In genomic region chr2:176269319-176270099, GRCh38 we compare ENCODE assay signal across 8 cellular contexts. TPM values are rescaled to one million over a fixed set of nuclear protein-coding genes. Genes with fewer than 3 reads are reported as not detected.
DNase-seq lines count a peak whose midpoint lies in the region; ATAC-seq, FAIRE-seq and TF ChIP-seq lines count a peak whose summit lies in the region.

Gene MTX2, plus strand, starts transcription at chr2:176269442. Its CDS starts 188 bp downstream, at chr2:176269630.

- H4K20me1 ChIP-seq in keratinocyte (ENCODE audit: control insufficient read depth, extremely low read depth, insufficient read depth, low read length), result peaks cover 1% of the 10 kb centered on the region

- no peak for FAIRE-seq in keratinocyte (lab: Jason Lieb, UNC)

- H3K9me3 ChIP-seq in keratinocyte (ENCODE audit: control insufficient read depth, low read depth, low read length), result no peaks in the 10 kb centered on the region

- H3K9ac ChIP-seq in keratinocyte (ENCODE audit: control insufficient read depth, extremely low read depth, insufficient read depth, low read length), result peak within 1 kb of the TSS; percentile 85

- peaks cover 36% of the 10 kb centered on the region for H3K79me2 ChIP-seq in keratinocyte (ENCODE audit: control insufficient read depth, insufficient read depth, low read length)

- dilution Hi-C loops in keratinocyte (cut with MboI; ENCODE audit: extremely low pct_ligation_motif_present, low sequenced_read_pairs), result no loop called here

- H3K4me2 ChIP-seq in keratinocyte (ENCODE audit: control insufficient read depth, extremely low read depth, insufficient read depth, low read depth, low read length), result peak within 1 kb of the TSS; percentile 80

- peaks cover 5% of the 10 kb centered on the region for H3K4me1 ChIP-seq in keratinocyte (ENCODE audit: control insufficient read depth, extremely low read depth, insufficient read depth, low read length)

- H3K27ac ChIP-seq in caudate nucleus (ENCODE audit: low read depth, low read length) (peak within 1 kb of the TSS; percentile 67), keratinocyte (ENCODE audit: control insufficient read depth, insufficient read depth, low read length) (peak within 1 kb of the TSS; percentile 83)

- peak within 1 kb of the TSS; percentile 82 to 96 (median 87) for H3K4me3 ChIP-seq in keratinocyte (ENCODE audit: control insufficient read depth in 2 of 3, extremely low read depth in 1 of 3, insufficient read depth in 2 of 3, low read depth in 1 of 3, low read length in 3 of 3)

- peaks cover 4% of the 10 kb centered on the region for H3K9me1 ChIP-seq in keratinocyte (ENCODE audit: control insufficient read depth, extremely low read depth, insufficient read depth, low read length)

- TF ChIP-seq CTCF in keratinocyte (optimal IDR thresholded peaks at IDR 0.05 in 1 of 3, IDR thresholded peaks at IDR 0.05 in 1 of 3, conservative IDR thresholded peaks at IDR 0.05 in 1 of 3; ENCODE audit: extremely low read depth in 1 of 3, insufficient read depth in 2 of 3, low read length in 3 of 3), result peak in 1 of 3 experiments; percentile 42

- H2AFZ ChIP-seq in keratinocyte (ENCODE audit: control insufficient read depth, low read length), result peak within 1 kb of the TSS; percentile 98

- ATAC-seq in GM18907 (IDR thresholded peaks at IDR 0.05; ENCODE audit: unreplicated experiment), result peak; percentile 97
- ATAC-seq in HG03139 (IDR thresholded peaks at IDR 0.05; ENCODE audit: unreplicated experiment), result peak; percentile 97

- no peaks in the 10 kb centered on the region for H3K27me3 ChIP-seq in keratinocyte (ENCODE audit: control insufficient read depth, extremely low read depth, insufficient read depth, low read length)

- peaks cover 0 to 3% of the 10 kb centered on the region in 2 experiments for H3K36me3 ChIP-seq in keratinocyte (ENCODE audit: control insufficient read depth in 2 of 2, extremely low read depth in 1 of 2, insufficient read depth in 2 of 2, low read length in 2 of 2)

- DNase-seq in AG08396 (ENCODE audit: low spot score) (peak; percentile 83), NCI-H226 (peak; percentile 78), caudate nucleus (lab: John Stamatoyannopoulos, UW) (peak in 58 of 61 donors; percentile 2 to 88 (median 61)), keratinocyte (ENCODE audit: low read depth, low spot score) (no peak)
- peak; percentile 31 to 54 (median 47) for DNase-seq in activated CD4-positive, CD25-positive, alpha-beta regulatory T cell (lab: John Stamatoyannopoulos, UW)
- peak; percentile 84 for DNase-seq in stimulated activated CD4-positive, alpha-beta T cell treated with anti-CD3 and anti-CD28 coated beads, Interleukin-15, amount 100 ng/mL, for 24 hours

RNA-seq across cellular contexts. Expression of gene MTX2, which starts in this region (rescaled TPM):
- polyA plus RNA-seq in keratinocyte, result 36.8 to 60.3 TPM (median 41.3 TPM) in 3 replicates
- 37.8 TPM for polyA plus RNA-seq in keratinocyte (2011; ENCODE audit: low read depth)
- 33.5 and 68.7 TPM in 2 replicates for polyA plus RNA-seq in keratinocyte (2011; cell fraction: cytosol; rRNA removed)
- polyA plus RNA-seq in keratinocyte (2011; cell fraction: nucleus; rRNA removed), result 45.0 and 50.7 TPM in 2 replicates
- polyA plus RNA-seq in keratinocyte (2012; ENCODE audit: low replicate concordance), result 31.3 and 47.4 TPM in 2 replicates
- 3.4 to 20.6 TPM (median 18.9 TPM) in 3 replicates for polyA minus RNA-seq in keratinocyte
- 19.2 TPM for polyA minus RNA-seq in keratinocyte (2011; cell fraction: cytosol; rRNA and poly(A)+ RNA removed)
- polyA minus RNA-seq in keratinocyte (2011; cell fraction: nucleus; rRNA and poly(A)+ RNA removed), result 10.6 and 13.3 TPM in 2 replicates
